Comparison of ENCODE assay signal across 26 cellular contexts in genomic region chrX:63744850-63745249, GRCh38. TPM values are rescaled to one million over a fixed set of nuclear protein-coding genes. Genes with fewer than 3 reads are reported as not detected.
DNase-seq lines count a peak whose midpoint lies in the region; ATAC-seq, FAIRE-seq and TF ChIP-seq lines count a peak whose summit lies in the region.
"Had no signal": no experiment of that assay in that cellular context is flagged by ENCODE, and none has a peak within 500 bp of the region (broad histone marks: within the 10 kb centered on the region; RNA-seq: fewer than 3 reads in every experiment).

No MANE protein-coding gene starts in this region.

- peak; percentile 28 for FAIRE-seq in bronchial epithelial cell (lab: Jason Lieb, UNC)
- FAIRE-seq: GM12878, RCC 7860 had no signal

- H3K36me3 ChIP-seq in BLaER1: no peaks in the 10 kb centered on the region
- H3K36me3 ChIP-seq in bronchial epithelial cell (ENCODE audit: control insufficient read depth, insufficient read depth, low read length): no peaks in the 10 kb centered on the region
- H3K36me3 ChIP-seq: SJCRH30 had no signal

- H3K27ac Mint-ChIP-seq in activated CD4-positive, alpha-beta T cell treated with anti-CD3 and anti-CD28 coated beads, Interleukin-2, amount 10 ng/mL, durations not matched to agents 7 days and 5 days: peak overlapping the region; percentile 50
- H3K27ac Mint-ChIP-seq in activated CD4-positive, alpha-beta T cell treated with anti-CD3 and anti-CD28 coated beads, Interleukin-2, amount 10 ng/mL, durations not matched to agents 24 days and 14 days: no peak overlapping the region
- H3K27ac Mint-ChIP-seq in natural killer cell treated with Interleukin-12 subunit alpha and Interleukin-12 subunit beta and Interleukin-15 and Interleukin-18, amount 100 ng/mL, for 72 hours: peak overlapping the region; percentile 91 to 98
- no peak overlapping the region for H3K27ac Mint-ChIP-seq in stimulated activated effector memory CD8-positive, alpha-beta T cell treated with anti-CD3 and anti-CD28 coated beads, Interleukin-12 subunit alpha, Interleukin-12 subunit beta, amount 100 ng/mL, for 72 hours
- H3K27ac Mint-ChIP-seq: B cell, IgD-negative memory B cell had no signal

- CTCF ChIA-PET in activated CD4-positive, alpha-beta T cell treated with anti-CD3 and anti-CD28 coated beads, Interleukin-2, amount 10 ng/mL, durations not matched to agents 7 days and 5 days (lab: Charles Lee): interaction anchor here (0.8 to 1.6 kb wide), 2 partner anchors 14 to 55 kb away, joined by 3 read pairs; no protein-coding TSS in a partner anchor

- peaks cover 66% of the 10 kb centered on the region for H3K4me1 Mint-ChIP-seq in activated CD4-positive, alpha-beta T cell treated with anti-CD3 and anti-CD28 coated beads, Interleukin-2, amount 10 ng/mL, durations not matched to agents 7 days and 5 days
- peaks cover 39% of the 10 kb centered on the region for H3K4me1 Mint-ChIP-seq in activated CD4-positive, alpha-beta T cell treated with anti-CD3 and anti-CD28 coated beads, Interleukin-2, amount 10 ng/mL, durations not matched to agents 24 days and 14 days
- H3K4me1 Mint-ChIP-seq in natural killer cell treated with Interleukin-12 subunit alpha and Interleukin-12 subunit beta and Interleukin-15 and Interleukin-18, amount 100 ng/mL, for 72 hours (ENCODE audit: low read depth in 2 of 2): peaks cover 74 to 77% of the 10 kb centered on the region in 2 donors
- peaks cover 64% of the 10 kb centered on the region for H3K4me1 Mint-ChIP-seq in stimulated activated effector memory CD8-positive, alpha-beta T cell treated with anti-CD3 and anti-CD28 coated beads, Interleukin-12 subunit alpha, Interleukin-12 subunit beta, amount 100 ng/mL, for 72 hours

- POLR2A ChIA-PET in activated CD4-positive, alpha-beta T cell treated with anti-CD3 and anti-CD28 coated beads, Interleukin-2, amount 10 ng/mL, durations not matched to agents 7 days and 5 days (lab: Charles Lee): no interaction called here

- H3K27me3 Mint-ChIP-seq in activated CD4-positive, alpha-beta T cell treated with anti-CD3 and anti-CD28 coated beads, Interleukin-2, amount 10 ng/mL, durations not matched to agents 7 days and 5 days: no peaks in the 10 kb centered on the region
- no peaks in the 10 kb centered on the region for H3K27me3 Mint-ChIP-seq in activated CD4-positive, alpha-beta T cell treated with anti-CD3 and anti-CD28 coated beads, Interleukin-2, amount 10 ng/mL, durations not matched to agents 24 days and 14 days
- H3K27me3 Mint-ChIP-seq in natural killer cell treated with Interleukin-12 subunit alpha and Interleukin-12 subunit beta and Interleukin-15 and Interleukin-18, amount 100 ng/mL, for 72 hours: peaks cover 0 to 4% of the 10 kb centered on the region in 2 donors
- H3K27me3 Mint-ChIP-seq: B cell; CD4-positive, alpha-beta T cell; IgD-negative memory B cell had no signal

- peaks cover 18% of the 10 kb centered on the region for H3K36me3 Mint-ChIP-seq in activated CD4-positive, alpha-beta T cell treated with anti-CD3 and anti-CD28 coated beads, Interleukin-2, amount 10 ng/mL, durations not matched to agents 7 days and 5 days (ENCODE audit: low read depth)
- H3K36me3 Mint-ChIP-seq in activated CD4-positive, alpha-beta T cell treated with anti-CD3 and anti-CD28 coated beads, Interleukin-2, amount 10 ng/mL, durations not matched to agents 24 days and 14 days (ENCODE audit: low read depth): peaks cover 5% of the 10 kb centered on the region
- no peaks in the 10 kb centered on the region for H3K36me3 Mint-ChIP-seq in natural killer cell treated with Interleukin-12 subunit alpha and Interleukin-12 subunit beta and Interleukin-15 and Interleukin-18, amount 100 ng/mL, for 72 hours
- H3K36me3 Mint-ChIP-seq in stimulated activated effector memory CD8-positive, alpha-beta T cell treated with anti-CD3 and anti-CD28 coated beads, Interleukin-12 subunit alpha, Interleukin-12 subunit beta, amount 100 ng/mL, for 72 hours: no peaks in the 10 kb centered on the region
- H3K36me3 Mint-ChIP-seq: IgD-negative memory B cell had no signal

- no peak for ATAC-seq in natural killer cell treated with Interleukin-12 subunit alpha and Interleukin-12 subunit beta and Interleukin-15 and Interleukin-18, amount 100 ng/mL, for 72 hours
- ATAC-seq in stimulated activated effector memory CD8-positive, alpha-beta T cell treated with anti-CD3 and anti-CD28 coated beads, Interleukin-12 subunit alpha, Interleukin-12 subunit beta, amount 100 ng/mL, for 72 hours: no peak
- no peak for ATAC-seq in HG02884 (IDR thresholded peaks at IDR 0.05; ENCODE audit: unreplicated experiment)
- ATAC-seq: GM12878, HCT116 had no signal

- H3K9me3 ChIP-seq in BLaER1: no peaks in the 10 kb centered on the region
- H3K9me3 ChIP-seq: Caco-2, SJCRH30 had no signal

- DNase-seq in activated CD4-positive, alpha-beta T cell treated with anti-CD3 and anti-CD28 coated beads, Interleukin-2, amount 10 ng/mL, durations not matched to agents 7 days and 5 days: no peak
- DNase-seq in activated CD4-positive, alpha-beta T cell treated with anti-CD3 and anti-CD28 coated beads, Interleukin-2, amount 10 ng/mL, durations not matched to agents 24 days and 14 days: no peak
- DNase-seq in bronchial epithelial cell (ENCODE audit: low read depth): no peak
- DNase-seq in natural killer cell treated with Interleukin-12 subunit alpha and Interleukin-12 subunit beta and Interleukin-15 and Interleukin-18, amount 100 ng/mL, for 72 hours (ENCODE audit: low spot score): no peak
- DNase-seq in stimulated activated effector memory CD8-positive, alpha-beta T cell treated with anti-CD3 and anti-CD28 coated beads, Interleukin-12 subunit alpha, Interleukin-12 subunit beta, amount 100 ng/mL, for 72 hours (ENCODE audit: low spot score in 2 of 2): no peak
- DNase-seq in UCSD-AML1 (lab: John Stamatoyannopoulos, UW; ENCODE audit: unreplicated experiment): no peak
- DNase-seq: Caco-2; CD4-positive, alpha-beta T cell; DMS 273 treated with DMSO at 0.1 percent for 48 hours; DMS79 treated with DMSO at 0.1 percent for 48 hours; GOT3; NCI-H1694; NCI-H2081; NCI-H2171; NCI-H345; NCI-H524; NCI-H774; OCI-M1; SJCRH30 had no signal

- intact Hi-C loops in activated CD4-positive, alpha-beta T cell treated with anti-CD3 and anti-CD28 coated beads, Interleukin-2, amount 10 ng/mL, durations not matched to agents 24 days and 14 days (cut with micrococcal nuclease): no loop called here

- H3K9ac ChIP-seq in BLaER1: no peak overlapping the region

- H3K4me1 ChIP-seq in BLaER1: peaks cover 46% of the 10 kb centered on the region
- H3K4me1 ChIP-seq: Caco-2, SJCRH30 had no signal

- peaks cover 10% of the 10 kb centered on the region; the same call in 1 of the 2 replicates for H3K27me3 ChIP-seq in BLaER1
- no peaks in the 10 kb centered on the region for H3K27me3 ChIP-seq in bronchial epithelial cell (ENCODE audit: control insufficient read depth, insufficient read depth, low read length)
- H3K27me3 ChIP-seq: SJCRH30 had no signal

- H3K9me3 Mint-ChIP-seq in activated CD4-positive, alpha-beta T cell treated with anti-CD3 and anti-CD28 coated beads, Interleukin-2, amount 10 ng/mL, durations not matched to agents 7 days and 5 days: no peaks in the 10 kb centered on the region
- H3K9me3 Mint-ChIP-seq in activated CD4-positive, alpha-beta T cell treated with anti-CD3 and anti-CD28 coated beads, Interleukin-2, amount 10 ng/mL, durations not matched to agents 24 days and 14 days: no peaks in the 10 kb centered on the region
- no peaks in the 10 kb centered on the region for H3K9me3 Mint-ChIP-seq in natural killer cell treated with Interleukin-12 subunit alpha and Interleukin-12 subunit beta and Interleukin-15 and Interleukin-18, amount 100 ng/mL, for 72 hours
- no peaks in the 10 kb centered on the region for H3K9me3 Mint-ChIP-seq in stimulated activated effector memory CD8-positive, alpha-beta T cell treated with anti-CD3 and anti-CD28 coated beads, Interleukin-12 subunit alpha, Interleukin-12 subunit beta, amount 100 ng/mL, for 72 hours
- H3K9me3 Mint-ChIP-seq: CD4-positive, alpha-beta T cell; IgD-negative memory B cell had no signal

- H3K4me3 Mint-ChIP-seq in activated CD4-positive, alpha-beta T cell treated with anti-CD3 and anti-CD28 coated beads, Interleukin-2, amount 10 ng/mL, durations not matched to agents 7 days and 5 days: no peak overlapping the region
- no peak overlapping the region for H3K4me3 Mint-ChIP-seq in activated CD4-positive, alpha-beta T cell treated with anti-CD3 and anti-CD28 coated beads, Interleukin-2, amount 10 ng/mL, durations not matched to agents 24 days and 14 days
- peak overlapping the region; percentile 62 for H3K4me3 Mint-ChIP-seq in natural killer cell treated with Interleukin-12 subunit alpha and Interleukin-12 subunit beta and Interleukin-15 and Interleukin-18, amount 100 ng/mL, for 72 hours
- H3K4me3 Mint-ChIP-seq in stimulated activated effector memory CD8-positive, alpha-beta T cell treated with anti-CD3 and anti-CD28 coated beads, Interleukin-12 subunit alpha, Interleukin-12 subunit beta, amount 100 ng/mL, for 72 hours: no peak overlapping the region
- H3K4me3 Mint-ChIP-seq: B cell; CD4-positive, alpha-beta T cell; IgD-negative memory B cell had no signal

- TF ChIP-seq CTCF in bronchial epithelial cell (IDR thresholded peaks at IDR 0.05; ENCODE audit: insufficient read depth, low read length, severe bottlenecking): no peak

- no peak overlapping the region for H3K27ac ChIP-seq in BLaER1
- H3K27ac ChIP-seq: SJCRH30 had no signal

- peaks cover 29% of the 10 kb centered on the region; the same call in 1 of the 2 replicates for H4K20me1 ChIP-seq in BLaER1

- H3K4me2 ChIP-seq in BLaER1: peak overlapping the region; percentile 42

- no peak overlapping the region for H3K4me3 ChIP-seq in BLaER1
- no peak overlapping the region for H3K4me3 ChIP-seq in bronchial epithelial cell (ENCODE audit: low read depth, low read length)
- H3K4me3 ChIP-seq: GM12878, SJCRH30 had no signal

RNA-seq across cellular contexts. Expression of gene ARHGEF9, which starts 40.2 kb away (rescaled TPM):
- 10 to 100 TPM; 21.6 to 22.3 TPM for total RNA-seq in activated CD4-positive, alpha-beta T cell treated with anti-CD3 and anti-CD28 coated beads, Interleukin-2, amount 10 ng/mL, durations not matched to agents 7 days and 5 days
- total RNA-seq in activated CD4-positive, alpha-beta T cell treated with anti-CD3 and anti-CD28 coated beads, Interleukin-2, amount 10 ng/mL, durations not matched to agents 24 days and 14 days: 16.7 and 18.9 TPM in 2 replicates
- 7.4 and 7.9 TPM in 2 replicates for total RNA-seq in bronchial epithelial cell
- 10 to 100 TPM; 21.6 to 36.0 TPM for total RNA-seq in natural killer cell treated with Interleukin-12 subunit alpha and Interleukin-12 subunit beta and Interleukin-15 and Interleukin-18, amount 100 ng/mL, for 72 hours

Comparison
In these comparisons a context has a peak if more than half of its experiments do, and no peak if none do; other contexts are left out.
1. H3K27ac Mint-ChIP-seq: peak in activated CD4-positive, alpha-beta T cell treated with anti-CD3 and anti-CD28 coated beads, Interleukin-2, amount 10 ng/mL, durations not matched to agents 7 days and 5 days (single experiment) and natural killer cell treated with Interleukin-12 subunit alpha and Interleukin-12 subunit beta and Interleukin-15 and Interleukin-18, amount 100 ng/mL, for 72 hours (2 of 2); none in activated CD4-positive, alpha-beta T cell treated with anti-CD3 and anti-CD28 coated beads, Interleukin-2, amount 10 ng/mL, durations not matched to agents 24 days and 14 days (single experiment) and stimulated activated effector memory CD8-positive, alpha-beta T cell treated with anti-CD3 and anti-CD28 coated beads, Interleukin-12 subunit alpha, Interleukin-12 subunit beta, amount 100 ng/mL, for 72 hours (single experiment).